1 cellular context compared by ENCODE assay signal in the genomic region with DNA sequence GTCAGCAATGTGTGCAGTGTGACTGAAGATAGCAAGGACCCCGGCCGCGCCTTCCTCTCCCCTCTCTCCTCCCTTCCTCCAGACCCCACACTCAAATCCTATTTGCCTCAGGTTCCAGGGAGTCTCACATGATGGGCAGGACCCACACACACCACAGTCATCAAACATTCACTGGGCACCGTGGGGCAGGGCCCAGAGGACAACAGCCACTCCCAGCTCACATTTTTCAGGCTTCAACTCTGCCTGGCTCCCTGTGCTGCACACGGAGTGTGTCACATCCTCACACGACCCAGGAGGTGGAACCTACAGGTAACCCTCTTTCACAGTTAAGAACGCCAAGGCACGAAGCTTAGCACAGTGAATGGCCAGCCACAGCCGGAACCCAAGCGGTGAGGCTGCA.
TF ChIP-seq lines count a peak whose summit lies in the region.

No MANE protein-coding gene starts in this region.

TF ChIP-seq in IMR-90, 13 proteins besides CTCF, POLR2A, EP300 and RAD21:
- TF ChIP-seq USF2 (IDR thresholded peaks at IDR 0.05; ENCODE audit: low read depth, low read length) = no peak
- no peak for TF ChIP-seq CHD1 (IDR thresholded peaks at IDR 0.05; ENCODE audit: low read depth, low read length)
- TF ChIP-seq MXI1 (IDR thresholded peaks at IDR 0.05; ENCODE audit: borderline replicate concordance, low read depth, low read length) = no peak
- TF ChIP-seq, protein P1, sequence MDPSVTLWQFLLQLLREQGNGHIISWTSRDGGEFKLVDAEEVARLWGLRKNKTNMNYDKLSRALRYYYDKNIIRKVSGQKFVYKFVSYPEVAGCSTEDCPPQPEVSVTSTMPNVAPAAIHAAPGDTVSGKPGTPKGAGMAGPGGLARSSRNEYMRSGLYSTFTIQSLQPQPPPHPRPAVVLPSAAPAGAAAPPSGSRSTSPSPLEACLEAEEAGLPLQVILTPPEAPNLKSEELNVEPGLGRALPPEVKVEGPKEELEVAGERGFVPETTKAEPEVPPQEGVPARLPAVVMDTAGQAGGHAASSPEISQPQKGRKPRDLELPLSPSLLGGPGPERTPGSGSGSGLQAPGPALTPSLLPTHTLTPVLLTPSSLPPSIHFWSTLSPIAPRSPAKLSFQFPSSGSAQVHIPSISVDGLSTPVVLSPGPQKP (IDR thresholded peaks at IDR 0.05; ENCODE audit: borderline replicate concordance, low read depth, low read length) = no peak
- TF ChIP-seq FOS (IDR thresholded peaks at IDR 0.05; ENCODE audit: low read depth, low read length) = no peak
- no peak for TF ChIP-seq NFE2L2 (IDR thresholded peaks at IDR 0.05; ENCODE audit: low read depth, low read length)
- no peak for TF ChIP-seq RCOR1 (IDR thresholded peaks at IDR 0.05; ENCODE audit: insufficient replicate concordance, low read length)
- TF ChIP-seq MAFK (IDR thresholded peaks at IDR 0.05; ENCODE audit: low read depth, low read length) = no peak
- no peak for TF ChIP-seq MAZ (IDR thresholded peaks at IDR 0.05; ENCODE audit: borderline replicate concordance, low read depth, low read length)
- TF ChIP-seq CEBPB (IDR thresholded peaks at IDR 0.05; ENCODE audit: low read depth, low read length) = no peak
- no peak for TF ChIP-seq RFX5 (IDR thresholded peaks at IDR 0.05; ENCODE audit: low read depth, low read length)
- TF ChIP-seq BHLHE40 (IDR thresholded peaks at IDR 0.05; ENCODE audit: low read depth, low read length) = no peak
- TF ChIP-seq SMC3 (IDR thresholded peaks at IDR 0.05; ENCODE audit: low read depth, low read length) = no peak
